1 cellular context compared by ENCODE assay signal in the genomic region with DNA sequence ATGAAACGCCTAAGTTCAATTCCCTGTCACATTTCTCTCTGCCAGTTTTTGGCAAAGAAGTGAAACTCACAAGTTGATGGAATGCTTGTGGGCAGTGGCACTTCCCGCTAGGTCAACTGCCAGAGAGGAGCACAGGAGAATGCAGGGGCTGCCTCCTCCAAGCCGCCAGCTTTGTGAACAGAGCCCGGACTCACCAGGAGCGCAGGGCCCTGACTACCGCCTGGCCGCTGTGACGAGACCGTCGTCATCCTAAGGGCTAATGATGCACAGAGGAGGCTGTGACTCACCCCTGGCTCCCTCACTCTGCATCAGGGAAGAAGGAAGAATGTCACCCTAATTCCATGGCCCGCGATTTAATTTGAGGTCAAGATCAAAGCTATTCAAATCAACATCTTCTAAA.
A peak's percentile ranks its signal among the peaks of the same experiment; 100 is the strongest.
TF ChIP-seq lines count a peak whose summit lies in the region.

No MANE protein-coding gene starts in this region.

TF ChIP-seq in K562, 482 proteins besides CTCF, POLR2A, EP300 and RAD21 (continued from another document):
- TF ChIP-seq, protein P1, sequence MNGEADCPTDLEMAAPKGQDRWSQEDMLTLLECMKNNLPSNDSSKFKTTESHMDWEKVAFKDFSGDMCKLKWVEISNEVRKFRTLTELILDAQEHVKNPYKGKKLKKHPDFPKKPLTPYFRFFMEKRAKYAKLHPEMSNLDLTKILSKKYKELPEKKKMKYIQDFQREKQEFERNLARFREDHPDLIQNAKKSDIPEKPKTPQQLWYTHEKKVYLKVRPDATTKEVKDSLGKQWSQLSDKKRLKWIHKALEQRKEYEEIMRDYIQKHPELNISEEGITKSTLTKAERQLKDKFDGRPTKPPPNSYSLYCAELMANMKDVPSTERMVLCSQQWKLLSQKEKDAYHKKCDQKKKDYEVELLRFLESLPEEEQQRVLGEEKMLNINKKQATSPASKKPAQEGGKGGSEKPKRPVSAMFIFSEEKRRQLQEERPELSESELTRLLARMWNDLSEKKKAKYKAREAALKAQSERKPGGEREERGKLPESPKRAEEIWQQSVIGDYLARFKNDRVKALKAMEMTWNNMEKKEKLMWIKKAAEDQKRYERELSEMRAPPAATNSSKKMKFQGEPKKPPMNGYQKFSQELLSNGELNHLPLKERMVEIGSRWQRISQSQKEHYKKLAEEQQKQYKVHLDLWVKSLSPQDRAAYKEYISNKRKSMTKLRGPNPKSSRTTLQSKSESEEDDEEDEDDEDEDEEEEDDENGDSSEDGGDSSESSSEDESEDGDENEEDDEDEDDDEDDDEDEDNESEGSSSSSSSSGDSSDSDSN (IDR thresholded peaks at IDR 0.05; ENCODE audit: borderline replicate concordance in 1 of 2, low read depth in 2 of 2, low read length in 2 of 2) = no peak
- TF ChIP-seq PCBP1 (IDR thresholded peaks at IDR 0.05; ENCODE audit: low read depth, low read length, poor library complexity, severe bottlenecking) = no peak
- TF ChIP-seq ZKSCAN1 (IDR thresholded peaks at IDR 0.05; ENCODE audit: low read depth, low read length) = no peak
- no peak for TF ChIP-seq SP1 (CRISPR knock-in tag; IDR thresholded peaks at IDR 0.05)
- no peak for TF ChIP-seq KAT7 (CRISPR knock-in tag; IDR thresholded peaks at IDR 0.05; ENCODE audit: borderline replicate concordance)
- no peak for TF ChIP-seq SIN3B (IDR thresholded peaks at IDR 0.05; ENCODE audit: low read depth)
- no peak for TF ChIP-seq SRSF1 (IDR thresholded peaks at IDR 0.05; ENCODE audit: low read depth, low read length)
- TF ChIP-seq CREB1 (IDR thresholded peaks at IDR 0.05) = peak; percentile 43
- TF ChIP-seq CREB1 (CRISPR knock-in tag; IDR thresholded peaks at IDR 0.05) = no peak
- TF ChIP-seq, protein P2, sequence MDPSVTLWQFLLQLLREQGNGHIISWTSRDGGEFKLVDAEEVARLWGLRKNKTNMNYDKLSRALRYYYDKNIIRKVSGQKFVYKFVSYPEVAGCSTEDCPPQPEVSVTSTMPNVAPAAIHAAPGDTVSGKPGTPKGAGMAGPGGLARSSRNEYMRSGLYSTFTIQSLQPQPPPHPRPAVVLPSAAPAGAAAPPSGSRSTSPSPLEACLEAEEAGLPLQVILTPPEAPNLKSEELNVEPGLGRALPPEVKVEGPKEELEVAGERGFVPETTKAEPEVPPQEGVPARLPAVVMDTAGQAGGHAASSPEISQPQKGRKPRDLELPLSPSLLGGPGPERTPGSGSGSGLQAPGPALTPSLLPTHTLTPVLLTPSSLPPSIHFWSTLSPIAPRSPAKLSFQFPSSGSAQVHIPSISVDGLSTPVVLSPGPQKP (CRISPR knock-in tag; IDR thresholded peaks at IDR 0.05) = no peak
- no peak for TF ChIP-seq RFX7 (CRISPR knock-in tag; IDR thresholded peaks at IDR 0.05)
- TF ChIP-seq MTA2 (IDR thresholded peaks at IDR 0.05; ENCODE audit: low read depth) = no peak
- TF ChIP-seq, protein P3, sequence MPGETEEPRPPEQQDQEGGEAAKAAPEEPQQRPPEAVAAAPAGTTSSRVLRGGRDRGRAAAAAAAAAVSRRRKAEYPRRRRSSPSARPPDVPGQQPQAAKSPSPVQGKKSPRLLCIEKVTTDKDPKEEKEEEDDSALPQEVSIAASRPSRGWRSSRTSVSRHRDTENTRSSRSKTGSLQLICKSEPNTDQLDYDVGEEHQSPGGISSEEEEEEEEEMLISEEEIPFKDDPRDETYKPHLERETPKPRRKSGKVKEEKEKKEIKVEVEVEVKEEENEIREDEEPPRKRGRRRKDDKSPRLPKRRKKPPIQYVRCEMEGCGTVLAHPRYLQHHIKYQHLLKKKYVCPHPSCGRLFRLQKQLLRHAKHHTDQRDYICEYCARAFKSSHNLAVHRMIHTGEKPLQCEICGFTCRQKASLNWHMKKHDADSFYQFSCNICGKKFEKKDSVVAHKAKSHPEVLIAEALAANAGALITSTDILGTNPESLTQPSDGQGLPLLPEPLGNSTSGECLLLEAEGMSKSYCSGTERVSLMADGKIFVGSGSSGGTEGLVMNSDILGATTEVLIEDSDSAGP (CRISPR knock-in tag; IDR thresholded peaks at IDR 0.05) = no peak
- peak; percentile 38; the same call in 1 of the 2 replicates for TF ChIP-seq CREM (IDR thresholded peaks at IDR 0.05; ENCODE audit: low read depth)
- TF ChIP-seq ZNF778 (CRISPR knock-in tag; IDR thresholded peaks at IDR 0.05) = no peak
- no peak for TF ChIP-seq RBFOX2 (IDR thresholded peaks at IDR 0.05; ENCODE audit: low read depth, low read length)
TF ChIP-seq in K562: peak in this region for 2.
